In genomic region chr12:105334001-105334400, GRCh38 we compare ENCODE assay signal across 13 cellular contexts. TPM values are rescaled to one million over a fixed set of nuclear protein-coding genes. Genes with fewer than 3 reads are reported as not detected.
DNase-seq lines count a peak whose midpoint lies in the region; ATAC-seq and TF ChIP-seq lines count a peak whose summit lies in the region.
"Had no signal": no experiment of that assay in that cellular context is flagged by ENCODE, and none has a peak within 500 bp of the region (broad histone marks: within the 10 kb centered on the region; RNA-seq: fewer than 3 reads in every experiment).

No MANE protein-coding gene starts in this region.

- no CpG with 5 or more reads among the region's 3 CpGs for WGBS in IMR-90 (ENCODE audit: extremely low coverage in 2 of 2, insufficient read length in 1 of 2), 2 experiments

- CTCF ChIA-PET in IMR-90 (lab: Yijun Ruan, JAX) = no interaction called here

- no TSS peak for BruUV-seq in IMR-90 (replicated peaks; lab: Mats Ljungman, UMichigan)

- peak; percentile 87 for DNase-seq in DMS79 (lab: John Stamatoyannopoulos, UW)
- peak; percentile 88 for DNase-seq in IMR-90
- DNase-seq in astrocyte of the spinal cord (ENCODE audit: low read depth, low spot score) = peak; percentile 80
- no peak for DNase-seq in natural killer cell treated with Interleukin-12 subunit alpha and Interleukin-12 subunit beta and Interleukin-15 and Interleukin-18, amount 100 ng/mL, for 72 hours (ENCODE audit: low spot score)
- no peak for DNase-seq in NCI-H748 treated with DMSO at 0.1 percent for 48 hours (lab: John Stamatoyannopoulos, UW)
- no peak for DNase-seq in HT-29 (ENCODE audit: low spot score)
- DNase-seq: activated CD4-positive, alpha-beta T cell treated with anti-CD3 and anti-CD28 coated beads, Interleukin-2, amount 50 U/mL, for 4 hours; adrenal gland; esophagus squamous epithelium; GF-D8; left ventricle myocardium superior; NCI-H2029 had no signal

- H3K56ac ChIP-seq in IMR-90 (ENCODE audit: extremely low read depth, insufficient read depth, low read length) = peak overlapping the region; percentile 70

- peaks cover 28% of the 10 kb centered on the region for H3K4me1 ChIP-seq in IMR-90 (ENCODE audit: control insufficient read depth, insufficient read depth, low read length)

- H4K8ac ChIP-seq in IMR-90 (ENCODE audit: low read depth in 2 of 2, low read length in 2 of 2) = peak overlapping the region in 1 of 2 experiments; percentile 57; a peak in 1 of 4 replicates

- POLR2A ChIA-PET in IMR-90 (lab: Charles Lee; ENCODE audit: unreplicated experiment) = no interaction called here

- in situ Hi-C loops in IMR-90 (cut with MboI; ENCODE audit: low sequenced_read_pairs) (no loop called here), astrocyte of the spinal cord (cut with HindIII; ENCODE audit: low sequenced_read_pairs) (no loop called here)

- dilution Hi-C loops in IMR-90 (cut with HindIII; ENCODE audit: low sequenced_read_pairs, unreplicated experiment) = no loop called here

- peaks cover 5% of the 10 kb centered on the region for H3K36me3 Mint-ChIP-seq in natural killer cell treated with Interleukin-12 subunit alpha and Interleukin-12 subunit beta and Interleukin-15 and Interleukin-18, amount 100 ng/mL, for 72 hours

- no peak overlapping the region for H3K9ac ChIP-seq in IMR-90 (ENCODE audit: low read depth, low read length)

- H2AK5ac ChIP-seq in IMR-90 (ENCODE audit: low read depth, low read length) = peak overlapping the region; percentile 72; the same call in 1 of the 2 replicates

- H3K4me3 ChIP-seq in IMR-90 (ENCODE audit: insufficient read depth, low read depth, low read length) = no peak overlapping the region
- no peak overlapping the region for H3K4me3 ChIP-seq in astrocyte of the spinal cord (ENCODE audit: low read depth, low read length)
- H3K4me3 ChIP-seq: adrenal gland, esophagus squamous epithelium had no signal

- peak overlapping the region; percentile 87 for H2BK20ac ChIP-seq in IMR-90 (ENCODE audit: low read depth, low read length)

- intact Hi-C loops in IMR-90 (cut with micrococcal nuclease) = loop anchor here (5.0 kb wide), 1 partner anchor 33 kb away; no protein-coding TSS in a partner anchor

- TF ChIP-seq CTCF in IMR-90 (conservative IDR thresholded peaks at IDR 0.05; ENCODE audit: low read depth, low read length) (no peak), astrocyte of the spinal cord (IDR thresholded peaks at IDR 0.05; ENCODE audit: low read depth, low read length) (no peak)

- peak overlapping the region; percentile 44 for H2BK120ac ChIP-seq in IMR-90 (ENCODE audit: low read depth, low read length)

- no peaks in the 10 kb centered on the region for H3K9me3 ChIP-seq in IMR-90 (ENCODE audit: control insufficient read depth, insufficient read depth, low read length)
- H3K9me3 ChIP-seq: adrenal gland, esophagus squamous epithelium had no signal

- peak overlapping the region; percentile 18; the same call in 1 of the 3 replicates for H2BK15ac ChIP-seq in IMR-90 (ENCODE audit: low read depth, low read length)

- H3K18ac ChIP-seq in IMR-90 (ENCODE audit: low read depth, low read length) = peak overlapping the region; percentile 18; the same call in 1 of the 2 replicates

- peak overlapping the region; percentile 77 for H3K23ac ChIP-seq in IMR-90 (ENCODE audit: low read depth, low read length)

- H3K4me3 Mint-ChIP-seq in natural killer cell treated with Interleukin-12 subunit alpha and Interleukin-12 subunit beta and Interleukin-15 and Interleukin-18, amount 100 ng/mL, for 72 hours = peak overlapping the region; percentile 90

- H3K27me3 Mint-ChIP-seq in natural killer cell treated with Interleukin-12 subunit alpha and Interleukin-12 subunit beta and Interleukin-15 and Interleukin-18, amount 100 ng/mL, for 72 hours = no peaks in the 10 kb centered on the region

- H3K27ac Mint-ChIP-seq in natural killer cell treated with Interleukin-12 subunit alpha and Interleukin-12 subunit beta and Interleukin-15 and Interleukin-18, amount 100 ng/mL, for 72 hours = no peak overlapping the region

- H3K9me3 Mint-ChIP-seq in natural killer cell treated with Interleukin-12 subunit alpha and Interleukin-12 subunit beta and Interleukin-15 and Interleukin-18, amount 100 ng/mL, for 72 hours = no peaks in the 10 kb centered on the region

- ATAC-seq in IMR-90 (ENCODE audit: low read depth) (peak; percentile 12), HG03159 (IDR thresholded peaks at IDR 0.05; ENCODE audit: unreplicated experiment) (no peak)
- no peak for ATAC-seq in natural killer cell treated with Interleukin-12 subunit alpha and Interleukin-12 subunit beta and Interleukin-15 and Interleukin-18, amount 100 ng/mL, for 72 hours
- ATAC-seq: left ventricle myocardium superior had no signal

- H3K79me1 ChIP-seq in IMR-90 (ENCODE audit: low read depth in 1 of 2, low read length in 2 of 2) = peaks cover 9 to 22% of the 10 kb centered on the region in 2 experiments; a peak in 2 of 4 replicates

- H3K4me2 ChIP-seq in IMR-90 (ENCODE audit: low read depth, low read length) = peak overlapping the region; percentile 80

- H3K9me1 ChIP-seq in IMR-90 (ENCODE audit: insufficient read depth, low read length) = peaks cover 16% of the 10 kb centered on the region

- no peak overlapping the region for H2AK9ac ChIP-seq in IMR-90 (replicated peaks; ENCODE audit: low read depth, low read length, poor library complexity)

- H4K5ac ChIP-seq in IMR-90 (ENCODE audit: low read depth, low read length) = no peak overlapping the region; the same call in 1 of the 2 replicates

- TF ChIP-seq POLR2A in IMR-90 (IDR thresholded peaks at IDR 0.05; ENCODE audit: low read depth, low read length) = no peak

- H3K4me1 Mint-ChIP-seq in natural killer cell treated with Interleukin-12 subunit alpha and Interleukin-12 subunit beta and Interleukin-15 and Interleukin-18, amount 100 ng/mL, for 72 hours (ENCODE audit: low read depth in 2 of 2) = peaks cover 57 to 73% of the 10 kb centered on the region in 2 donors

- H2BK5ac ChIP-seq in IMR-90 (ENCODE audit: low read depth, low read length, poor library complexity, severe bottlenecking) = peak overlapping the region; percentile 83

- H3K14ac ChIP-seq in IMR-90 (replicated peaks; ENCODE audit: low read depth, low read length) = peak overlapping the region; percentile 85

- H3K27me3 ChIP-seq in IMR-90 (ENCODE audit: control insufficient read depth, insufficient read depth, low read length) = no peaks in the 10 kb centered on the region
- H3K27me3 ChIP-seq: adrenal gland, esophagus squamous epithelium had no signal

- H3K36me3 ChIP-seq in IMR-90 (ENCODE audit: control insufficient read depth, insufficient read depth, low read length) = peaks cover 3% of the 10 kb centered on the region; the same call in 1 of the 2 replicates
- H3K36me3 ChIP-seq: adrenal gland, esophagus squamous epithelium had no signal

- no peak for TF ChIP-seq RAD21 in IMR-90 (IDR thresholded peaks at IDR 0.05; ENCODE audit: low read length)

- peaks cover 36% of the 10 kb centered on the region; the same call in 1 of the 2 replicates for H4K20me1 ChIP-seq in IMR-90 (ENCODE audit: insufficient read depth, low read length)

- H3K27ac ChIP-seq in IMR-90 (ENCODE audit: insufficient read depth, low read length) = peak overlapping the region; percentile 6
- H3K27ac ChIP-seq: adrenal gland, esophagus squamous epithelium had no signal

- peak overlapping the region; percentile 67; the same call in 1 of the 2 replicates for H3K4ac ChIP-seq in IMR-90 (ENCODE audit: low read depth, low read length)

- H2AFZ ChIP-seq in IMR-90 (replicated peaks; ENCODE audit: low read length, poor library complexity) = no peak overlapping the region

- H4K91ac ChIP-seq in IMR-90 (ENCODE audit: insufficient read depth, low read depth, low read length) = peak overlapping the region; percentile 80

TF ChIP-seq in IMR-90, 13 proteins besides CTCF, POLR2A, EP300 and RAD21:
- no peak for TF ChIP-seq SMC3 (IDR thresholded peaks at IDR 0.05; ENCODE audit: low read depth, low read length)
- TF ChIP-seq CEBPB (IDR thresholded peaks at IDR 0.05; ENCODE audit: low read depth, low read length) = peak; percentile 91
- no peak for TF ChIP-seq NFE2L2 (IDR thresholded peaks at IDR 0.05; ENCODE audit: low read depth, low read length)
TF ChIP-seq in IMR-90: peak in this region for 1.

RNA-seq across cellular contexts. Expression of gene C12orf75, which starts 3.5 kb away (rescaled TPM):
- total RNA-seq in IMR-90 (2012; rRNA removed) = 145 and 216 TPM in 2 replicates
- polyA plus RNA-seq in IMR-90 (2012; rRNA removed) = 264 and 278 TPM in 2 replicates
- 100 and 104 TPM in 2 replicates for polyA plus RNA-seq in IMR-90 (2012; cell fraction: cytosol; rRNA removed)
- polyA plus RNA-seq in IMR-90 (2012; cell fraction: nucleus; rRNA removed; ENCODE audit: low replicate concordance) = 23.5 and 101 TPM in 2 replicates
- total RNA-seq in natural killer cell treated with Interleukin-12 subunit alpha and Interleukin-12 subunit beta and Interleukin-15 and Interleukin-18, amount 100 ng/mL, for 72 hours = 100 to 1,000 TPM in 1 of 2 donors, 10 to 100 TPM in 1; 65.5 to 159 TPM
- total RNA-seq in HT-29 (2014; rRNA removed; shearing (Covaris generic)) = 81.9 and 94.0 TPM in 2 replicates

Comparison
In these comparisons a context has a peak if more than half of its experiments do, and no peak if none do; other contexts are left out.
1. DNase-seq: peak in DMS79 (single experiment), IMR-90 (single experiment) and astrocyte of the spinal cord (single experiment); none in natural killer cell treated with Interleukin-12 subunit alpha and Interleukin-12 subunit beta and Interleukin-15 and Interleukin-18, amount 100 ng/mL, for 72 hours (single experiment), NCI-H748 treated with DMSO at 0.1 percent for 48 hours (single experiment) and HT-29 (single experiment).